ENCODE assay signal across 22 cellular contexts in the genomic region with DNA sequence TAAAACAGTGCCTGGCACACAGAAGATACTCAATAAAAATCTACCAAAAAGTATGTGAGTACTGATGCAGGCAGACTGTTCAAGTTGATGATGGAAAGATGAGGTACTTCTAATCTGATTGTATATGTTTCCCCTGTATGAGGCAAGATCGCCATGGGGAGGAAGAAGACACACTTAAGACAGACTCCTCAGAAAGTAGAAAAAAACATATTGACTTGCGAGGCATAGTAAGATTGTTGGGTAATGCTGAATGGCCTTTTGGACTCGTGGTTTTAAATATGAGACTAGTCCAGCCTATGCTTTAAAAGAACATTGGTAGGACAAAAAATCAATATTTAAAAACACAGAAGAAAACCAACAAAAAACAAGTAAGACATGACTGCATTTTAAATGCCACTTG.
A peak's percentile ranks its signal among the peaks of the same experiment; 100 is the strongest.
DNase-seq lines count a peak whose midpoint lies in the region; ATAC-seq and TF ChIP-seq lines count a peak whose summit lies in the region.
"Had no signal": no experiment of that assay in that cellular context is flagged by ENCODE, and none has a peak within 500 bp of the region (broad histone marks: within the 10 kb centered on the region; RNA-seq: fewer than 3 reads in every experiment).

No MANE protein-coding gene starts in this region.

- H3K4me1 ChIP-seq in adipocyte (ENCODE audit: control insufficient read depth, insufficient read depth, low read length), result peaks cover 20% of the 10 kb centered on the region

- H3K4me3 ChIP-seq in adipocyte (ENCODE audit: low read length), result no peak overlapping the region
- H3K4me3 ChIP-seq: coronary artery, lung had no signal

- no peak for ATAC-seq in HG03175 (IDR thresholded peaks at IDR 0.05; ENCODE audit: unreplicated experiment)
- no peak for ATAC-seq in SK-N-SH treated with all-trans-retinoic acid at 6 μM for 48 hours
- ATAC-seq: activated CD4-positive, alpha-beta T cell treated with anti-CD3 and anti-CD28 coated beads for 36 hours; Right ventricle myocardium inferior; stimulated activated naive CD8-positive, alpha-beta T cell treated with anti-CD3 and anti-CD28 coated beads, Interleukin-15, Interleukin-2, amounts not matched to agents 100 U/mL and 50 U/mL, for 24 hours had no signal

- no peaks in the 10 kb centered on the region for H3K27me3 ChIP-seq in adipocyte (replicated peaks; ENCODE audit: control insufficient read depth, insufficient read depth, low read length)

- DNase-seq in HCEC 1CT (peak; percentile 19), adipocyte (ENCODE audit: low read depth) (peak; percentile 34), fibroblast of peridontal ligament (ENCODE audit: extremely low read depth) (peak; percentile 55), renal cortical epithelial cell (ENCODE audit: low read depth) (peak; percentile 25), COLO829 (ENCODE audit: low spot score) (no peak), GF-D8 (lab: John Stamatoyannopoulos, UW) (no peak)
- DNase-seq: activated CD4-positive, alpha-beta T cell treated with anti-CD3 and anti-CD28 coated beads for 36 hours; anterior cingulate cortex; effector CD8-positive, alpha-beta T cell; KBM-7; NCI-H1417 treated with DMSO at 0.1 percent for 48 hours; NCI-H2029 treated with DMSO at 0.1 percent for 48 hours; NCI-H2227 treated with DMSO at 0.1 percent for 48 hours; NCI-H526 treated with DMSO at 0.1 percent for 48 hours; retina; stimulated activated CD4-positive, alpha-beta T cell treated with anti-CD3 and anti-CD28 coated beads, Interleukin-1b, Interleukin-23, amount 100 ng/mL, for 48 hours; stimulated activated naive CD8-positive, alpha-beta T cell treated with anti-CD3 and anti-CD28 coated beads, Interleukin-15, Interleukin-2, amounts not matched to agents 100 U/mL and 50 U/mL, for 24 hours had no signal

- no peaks in the 10 kb centered on the region for H3K9me3 ChIP-seq in adipocyte (ENCODE audit: control insufficient read depth, low read length)

- H3K9ac ChIP-seq in adipocyte (ENCODE audit: low read length), result peak overlapping the region; percentile 18

- peaks cover 58% of the 10 kb centered on the region for H3K36me3 ChIP-seq in adipocyte (ENCODE audit: control insufficient read depth, insufficient read depth, low read length, severe bottlenecking)

TF ChIP-seq in SK-N-SH treated with all-trans-retinoic acid at 6 μM for 48 hours, 23 proteins besides CTCF, POLR2A, EP300 and RAD21:
- TF ChIP-seq ZC3H10 (CRISPR knock-in tag; IDR thresholded peaks at IDR 0.05) (no peak), SNAI2 (CRISPR knock-in tag; IDR thresholded peaks at IDR 0.05) (no peak), PPARA (CRISPR knock-in tag; IDR thresholded peaks at IDR 0.05; ENCODE audit: borderline replicate concordance) (no peak), GLIS3 (CRISPR knock-in tag; IDR thresholded peaks at IDR 0.05) (no peak), ARNTL (CRISPR knock-in tag; IDR thresholded peaks at IDR 0.05; ENCODE audit: borderline replicate concordance, low read depth) (no peak), CSDC2 (CRISPR knock-in tag; IDR thresholded peaks at IDR 0.05) (no peak)
- TF ChIP-seq, protein P1, sequence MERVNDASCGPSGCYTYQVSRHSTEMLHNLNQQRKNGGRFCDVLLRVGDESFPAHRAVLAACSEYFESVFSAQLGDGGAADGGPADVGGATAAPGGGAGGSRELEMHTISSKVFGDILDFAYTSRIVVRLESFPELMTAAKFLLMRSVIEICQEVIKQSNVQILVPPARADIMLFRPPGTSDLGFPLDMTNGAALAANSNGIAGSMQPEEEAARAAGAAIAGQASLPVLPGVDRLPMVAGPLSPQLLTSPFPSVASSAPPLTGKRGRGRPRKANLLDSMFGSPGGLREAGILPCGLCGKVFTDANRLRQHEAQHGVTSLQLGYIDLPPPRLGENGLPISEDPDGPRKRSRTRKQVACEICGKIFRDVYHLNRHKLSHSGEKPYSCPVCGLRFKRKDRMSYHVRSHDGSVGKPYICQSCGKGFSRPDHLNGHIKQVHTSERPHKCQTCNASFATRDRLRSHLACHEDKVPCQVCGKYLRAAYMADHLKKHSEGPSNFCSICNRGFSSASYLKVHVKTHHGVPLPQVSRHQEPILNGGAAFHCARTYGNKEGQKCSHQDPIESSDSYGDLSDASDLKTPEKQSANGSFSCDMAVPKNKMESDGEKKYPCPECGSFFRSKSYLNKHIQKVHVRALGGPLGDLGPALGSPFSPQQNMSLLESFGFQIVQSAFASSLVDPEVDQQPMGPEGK (CRISPR knock-in tag; IDR thresholded peaks at IDR 0.05; ENCODE audit: borderline replicate concordance), result no peak
- TF ChIP-seq, protein P2, sequence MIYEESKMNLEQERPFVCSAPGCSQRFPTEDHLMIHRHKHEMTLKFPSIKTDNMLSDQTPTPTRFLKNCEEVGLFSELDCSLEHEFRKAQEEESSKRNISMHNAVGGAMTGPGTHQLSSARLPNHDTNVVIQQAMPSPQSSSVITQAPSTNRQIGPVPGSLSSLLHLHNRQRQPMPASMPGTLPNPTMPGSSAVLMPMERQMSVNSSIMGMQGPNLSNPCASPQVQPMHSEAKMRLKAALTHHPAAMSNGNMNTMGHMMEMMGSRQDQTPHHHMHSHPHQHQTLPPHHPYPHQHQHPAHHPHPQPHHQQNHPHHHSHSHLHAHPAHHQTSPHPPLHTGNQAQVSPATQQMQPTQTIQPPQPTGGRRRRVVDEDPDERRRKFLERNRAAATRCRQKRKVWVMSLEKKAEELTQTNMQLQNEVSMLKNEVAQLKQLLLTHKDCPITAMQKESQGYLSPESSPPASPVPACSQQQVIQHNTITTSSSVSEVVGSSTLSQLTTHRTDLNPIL (CRISPR knock-in tag; IDR thresholded peaks at IDR 0.05; ENCODE audit: low read depth), result no peak
- TF ChIP-seq, protein P3, sequence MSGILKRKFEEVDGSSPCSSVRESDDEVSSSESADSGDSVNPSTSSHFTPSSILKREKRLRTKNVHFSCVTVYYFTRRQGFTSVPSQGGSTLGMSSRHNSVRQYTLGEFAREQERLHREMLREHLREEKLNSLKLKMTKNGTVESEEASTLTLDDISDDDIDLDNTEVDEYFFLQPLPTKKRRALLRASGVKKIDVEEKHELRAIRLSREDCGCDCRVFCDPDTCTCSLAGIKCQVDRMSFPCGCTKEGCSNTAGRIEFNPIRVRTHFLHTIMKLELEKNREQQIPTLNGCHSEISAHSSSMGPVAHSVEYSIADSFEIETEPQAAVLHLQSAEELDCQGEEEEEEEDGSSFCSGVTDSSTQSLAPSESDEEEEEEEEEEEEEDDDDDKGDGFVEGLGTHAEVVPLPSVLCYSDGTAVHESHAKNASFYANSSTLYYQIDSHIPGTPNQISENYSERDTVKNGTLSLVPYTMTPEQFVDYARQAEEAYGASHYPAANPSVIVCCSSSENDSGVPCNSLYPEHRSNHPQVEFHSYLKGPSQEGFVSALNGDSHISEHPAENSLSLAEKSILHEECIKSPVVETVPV (CRISPR knock-in tag; IDR thresholded peaks at IDR 0.05), result no peak
- TF ChIP-seq, protein P4, sequence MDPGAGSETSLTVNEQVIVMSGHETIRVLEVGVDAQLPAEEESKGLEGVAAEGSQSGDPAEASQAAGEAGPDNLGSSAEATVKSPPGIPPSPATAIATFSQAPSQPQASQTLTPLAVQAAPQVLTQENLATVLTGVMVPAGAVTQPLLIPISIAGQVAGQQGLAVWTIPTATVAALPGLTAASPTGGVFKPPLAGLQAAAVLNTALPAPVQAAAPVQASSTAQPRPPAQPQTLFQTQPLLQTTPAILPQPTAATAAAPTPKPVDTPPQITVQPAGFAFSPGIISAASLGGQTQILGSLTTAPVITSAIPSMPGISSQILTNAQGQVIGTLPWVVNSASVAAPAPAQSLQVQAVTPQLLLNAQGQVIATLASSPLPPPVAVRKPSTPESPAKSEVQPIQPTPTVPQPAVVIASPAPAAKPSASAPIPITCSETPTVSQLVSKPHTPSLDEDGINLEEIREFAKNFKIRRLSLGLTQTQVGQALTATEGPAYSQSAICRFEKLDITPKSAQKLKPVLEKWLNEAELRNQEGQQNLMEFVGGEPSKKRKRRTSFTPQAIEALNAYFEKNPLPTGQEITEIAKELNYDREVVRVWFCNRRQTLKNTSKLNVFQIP (CRISPR knock-in tag; IDR thresholded peaks at IDR 0.05; ENCODE audit: borderline replicate concordance, low read depth), result no peak

Comparison
In these comparisons a context has a peak if more than half of its experiments do, and no peak if none do; other contexts are left out.
1. DNase-seq: peak in HCEC 1CT (single experiment), adipocyte (single experiment), fibroblast of peridontal ligament (single experiment) and renal cortical epithelial cell (single experiment); none in COLO829 (single experiment) and GF-D8 (single experiment).